8 cellular contexts compared by ENCODE assay signal in genomic region chr16:85554791-85555548, GRCh38. TPM values are rescaled to one million over a fixed set of nuclear protein-coding genes. Genes with fewer than 3 reads are reported as not detected.
DNase-seq lines count a peak whose midpoint lies in the region; ATAC-seq and TF ChIP-seq lines count a peak whose summit lies in the region.

No MANE protein-coding gene starts in this region.

- POLR2A ChIA-PET in BJ (lab: Charles Lee): interaction anchor here (1.0 kb wide), 1 partner anchor 11 kb away, joined by 8 read pairs; no protein-coding TSS in a partner anchor

- H4K20me1 ChIP-seq in SU-DHL-6 (ENCODE audit: low read depth, low read length): no peaks in the 10 kb centered on the region

- H3K27me3 ChIP-seq in BJ (ENCODE audit: control insufficient read depth, insufficient read depth, low read length) (no peaks in the 10 kb centered on the region), SU-DHL-6 (ENCODE audit: low read length) (no peaks in the 10 kb centered on the region; the same call in 1 of the 2 replicates), sigmoid colon (no peaks in the 10 kb centered on the region)

- DNase-seq in BJ (ENCODE audit: low read depth) (no peak), HS-5 (ENCODE audit: low read depth) (peak; percentile 3), left ventricle myocardium superior (peak; percentile 76), sigmoid colon (peak; percentile 91), NCI-H82 treated with DMSO at 0.1 percent for 48 hours (lab: John Stamatoyannopoulos, UW; ENCODE audit: unreplicated experiment) (no peak)

- peak overlapping the region; percentile 76 for H3K4me3 ChIP-seq in BJ (ENCODE audit: low read depth, low read length)
- peak overlapping the region; percentile 35 for H3K4me3 ChIP-seq in SU-DHL-6 (ENCODE audit: insufficient read depth, low read length, poor library complexity, severe bottlenecking)
- peak overlapping the region; percentile 62 to 87 (median 80) for H3K4me3 ChIP-seq in sigmoid colon

- intact Hi-C loops in left ventricle myocardium superior (cut with micrococcal nuclease) (loop anchor here (10.0 kb wide), 1 partner anchor 50 kb away; no protein-coding TSS in a partner anchor), sigmoid colon (cut with DNase I) (loop anchor here (1.0 to 5.0 kb wide), 3 partner anchors 55 to 133 kb away; no protein-coding TSS in a partner anchor)

- H3K4me1 ChIP-seq in sigmoid colon: peaks cover 0 to 59% (median 48%) of the 10 kb centered on the region in 4 donors

- TF ChIP-seq EP300 in sigmoid colon (IDR thresholded peaks at IDR 0.05): no peak

- no peaks in the 10 kb centered on the region for H3K9me2 ChIP-seq in SU-DHL-6 (replicated peaks; ENCODE audit: insufficient read depth, low read length)

- CTCF ChIA-PET in BJ (lab: Yijun Ruan, JAX): interaction anchor here (0.7 to 2.6 kb wide), 7 partner anchors 12 to 440 kb away, joined by 3 to 13 read pairs (median 5); partner anchors contain the start of gene GSE1

- H3K4me2 ChIP-seq in SU-DHL-6 (ENCODE audit: low read depth, low read length, poor library complexity, severe bottlenecking): peak overlapping the region; percentile 65

- TF ChIP-seq CTCF in BJ (IDR thresholded peaks at IDR 0.05; ENCODE audit: insufficient read depth, low read depth, low read length) (no peak), SU-DHL-6 (IDR thresholded peaks at IDR 0.05; ENCODE audit: insufficient read depth, low read length, poor library complexity, severe bottlenecking) (no peak), sigmoid colon (IDR thresholded peaks at IDR 0.05) (no peak)

- ATAC-seq in left ventricle myocardium superior (peak; percentile 57), HG03378 (IDR thresholded peaks at IDR 0.05; ENCODE audit: unreplicated experiment) (no peak)

- 0 to 1% (median 1%) methylated on average over 56 to 68 of the region's 68 CpGs for WGBS in adipose tissue, 3 donors
- 0% methylated on average over 68 of the region's 68 CpGs for WGBS in sigmoid colon, 2 donors

- peaks cover 4% of the 10 kb centered on the region; the same call in 1 of the 2 replicates for H3F3A ChIP-seq in SU-DHL-6 (ENCODE audit: insufficient read depth)

- peak; percentile 41 to 57 for TF ChIP-seq POLR2A in sigmoid colon (IDR thresholded peaks at IDR 0.05)

- no peak overlapping the region for H2AFZ ChIP-seq in SU-DHL-6 (ENCODE audit: low read depth, low read length, severe bottlenecking)

- no peaks in the 10 kb centered on the region for H3K36me3 ChIP-seq in BJ (ENCODE audit: control insufficient read depth, insufficient read depth, low read length)
- no peaks in the 10 kb centered on the region for H3K36me3 ChIP-seq in SU-DHL-6 (ENCODE audit: low read length)
- H3K36me3 ChIP-seq in sigmoid colon: no peaks in the 10 kb centered on the region

- no peaks in the 10 kb centered on the region for H3K79me2 ChIP-seq in SU-DHL-6 (ENCODE audit: insufficient read depth, low read length)

- H3K9me3 ChIP-seq in SU-DHL-6 (ENCODE audit: insufficient read depth, low read length) (no peaks in the 10 kb centered on the region), sigmoid colon (no peaks in the 10 kb centered on the region)

- H3K27ac ChIP-seq in SU-DHL-6 (ENCODE audit: low read depth, low read length): no peak overlapping the region
- H3K27ac ChIP-seq in adipose tissue (ENCODE audit: low read depth, low read length): peak overlapping the region; percentile 69
- peak overlapping the region; percentile 84 to 96 (median 94) for H3K27ac ChIP-seq in sigmoid colon

- H3K9ac ChIP-seq in SU-DHL-6 (ENCODE audit: low read length): 0 out of 2 replicates have a peak overlapping the region, but pooled peaks have one; percentile 20

RNA-seq across cellular contexts. Expression of gene GSE1, which starts 58.2 kb away (rescaled TPM):
- polyA plus RNA-seq in BJ (2011; rRNA removed) (14.8 and 16.2 TPM in 2 replicates), adipose tissue (10 to 100 TPM; 20.2 to 85.3 (median 55.9) TPM), sigmoid colon (10 to 100 TPM; 12.0 to 49.5 (median 19.4) TPM)
- 14.0 and 19.3 TPM in 2 replicates for polyA minus RNA-seq in BJ (2011; rRNA and poly(A)+ RNA removed)
- total RNA-seq in left ventricle myocardium superior (40.4 TPM), sigmoid colon (10 to 100 TPM; 30.8 to 76.7 (median 47.3) TPM)

Comparison
In these comparisons a context has a peak if more than half of its experiments do, and no peak if none do; other contexts are left out.
1. DNase-seq: peak in HS-5 (single experiment), left ventricle myocardium superior (single experiment) and sigmoid colon (single experiment); none in BJ (single experiment) and NCI-H82 treated with DMSO at 0.1 percent for 48 hours (single experiment).
2. Peak in every context shown above with its lines, with median percentiles within 50 percentile points of each other: H3K4me3 ChIP-seq.